13 cellular contexts compared by ENCODE assay signal in the genomic region with DNA sequence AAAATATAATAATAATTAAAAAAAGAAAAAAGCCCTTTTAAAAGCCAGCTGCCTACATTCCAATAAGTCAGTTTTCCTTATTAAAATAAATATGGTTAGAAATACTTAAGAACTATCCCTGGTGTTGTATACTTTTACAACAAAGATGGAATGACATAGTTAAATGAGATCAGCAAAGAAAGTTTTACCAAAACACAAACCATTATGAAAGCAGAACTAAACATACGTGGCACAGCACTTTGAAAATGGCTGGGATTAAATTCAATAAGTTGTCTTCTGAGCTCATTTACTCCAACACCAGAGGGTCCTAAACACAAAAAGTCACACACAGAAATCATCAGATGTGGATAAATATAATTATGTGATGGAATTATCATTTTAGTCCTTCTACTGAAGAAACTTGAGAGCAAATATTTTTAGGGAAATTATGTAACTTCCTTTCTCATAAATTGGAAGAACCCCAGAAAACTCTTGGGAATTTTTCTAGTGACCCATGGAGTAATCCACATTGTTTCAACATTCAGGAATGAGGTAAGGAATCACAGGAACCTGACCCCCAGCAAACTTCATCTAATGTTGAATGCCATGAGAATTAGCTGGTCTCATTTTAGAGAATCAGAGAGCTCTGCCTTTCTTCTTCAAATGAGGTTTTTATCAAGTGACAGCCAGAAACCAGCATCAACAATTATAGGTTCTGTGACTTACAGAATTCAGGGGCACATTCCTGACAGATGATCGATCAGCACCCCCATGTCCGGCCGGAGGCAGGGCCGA. TPM values are rescaled to one million over a fixed set of nuclear protein-coding genes. Genes with fewer than 3 reads are reported as not detected.
A peak's percentile ranks its signal among the peaks of the same experiment; 100 is the strongest.
DNase-seq lines count a peak whose midpoint lies in the region; ATAC-seq, FAIRE-seq and TF ChIP-seq lines count a peak whose summit lies in the region.
"Had no signal": no experiment of that assay in that cellular context is flagged by ENCODE, and none has a peak within 500 bp of the region (broad histone marks: within the 10 kb centered on the region; RNA-seq: fewer than 3 reads in every experiment).

No MANE protein-coding gene starts in this region.

- H3K36me3 ChIP-seq in SJSA1: no peaks in the 10 kb centered on the region
- no peaks in the 10 kb centered on the region for H3K36me3 ChIP-seq in adrenal gland (replicated peaks in 1 of 2)
- H3K36me3 ChIP-seq: upper lobe of left lung had no signal

- H3K4me1 ChIP-seq in SJSA1 (replicated peaks) (peaks cover 30% of the 10 kb centered on the region), adrenal gland (replicated peaks in 1 of 2) (peaks cover 2 to 6% of the 10 kb centered on the region in 2 donors)
- H3K4me1 ChIP-seq: upper lobe of left lung had no signal

- TF ChIP-seq CTCF in adrenal gland (IDR thresholded peaks at IDR 0.05): no peak

- TF ChIP-seq POLR2A in adrenal gland (IDR thresholded peaks at IDR 0.05): no peak
- no peak for TF ChIP-seq POLR2A in GM12892 (IDR thresholded peaks at IDR 0.05; ENCODE audit: low read depth, low read length)

- H3K27ac ChIP-seq in SJSA1 (peak overlapping the region; percentile 69), adrenal gland (peak overlapping the region in 1 of 5 donors; percentile 42)
- H3K27ac ChIP-seq: upper lobe of left lung had no signal

- H3K27me3 ChIP-seq in SJSA1 (replicated peaks) (no peaks in the 10 kb centered on the region), adrenal gland (no peaks in the 10 kb centered on the region)
- H3K27me3 ChIP-seq: upper lobe of left lung had no signal

- intact Hi-C loops in sciatic nerve (cut with DNase I) (no loop called here), adrenal gland (cut with DNase I) (no loop called here)

- DNase-seq in ELR (ENCODE audit: low read depth) (peak; percentile 71), SJSA1 (ENCODE audit: low read depth in 1 of 2, low spot score in 2 of 2) (peak in 1 of 2 experiments; percentile 41), fibroblast of gingiva (ENCODE audit: low read depth) (peak; percentile 75), sciatic nerve (ENCODE audit: low spot score) (no peak), amygdala (lab: John Stamatoyannopoulos, UW) (no peak), adrenal gland (no peak), GM12892 (ENCODE audit: insufficient read length) (no peak)
- DNase-seq: activated CD8-positive, alpha-beta T cell treated with anti-CD3 and anti-CD28 coated beads, Interleukin-2, amount 10 ng/mL, durations not matched to agents 7 days and 5 days; KG1; left colon; NCI-H2029; upper lobe of left lung had no signal

- H3K9me3 ChIP-seq in SJSA1 (replicated peaks) (no peaks in the 10 kb centered on the region), adrenal gland (replicated peaks in 1 of 3) (no peaks in the 10 kb centered on the region)
- H3K9me3 ChIP-seq: upper lobe of left lung had no signal

- 72 to 87% (median 78%) methylated on average over 5 of the region's 5 CpGs for WGBS in adrenal gland, 4 donors

- ATAC-seq in sciatic nerve: peak; percentile 71
- ATAC-seq: activated CD8-positive, alpha-beta T cell treated with anti-CD3 and anti-CD28 coated beads, Interleukin-2, amount 10 ng/mL, durations not matched to agents 7 days and 5 days; left colon had no signal

- FAIRE-seq in GM12892 (lab: Jason Lieb, UNC): no peak

- no peak overlapping the region for H3K4me3 ChIP-seq in SJSA1
- H3K4me3 ChIP-seq in adrenal gland: no peak overlapping the region
- H3K4me3 ChIP-seq: upper lobe of left lung had no signal

RNA-seq across cellular contexts. Expression of a gene that starts 11.5 kb away (rescaled TPM):
- 62.0 and 69.4 TPM in 2 replicates for total RNA-seq in SJSA1 (2014; rRNA removed; shearing (Covaris generic))
- total RNA-seq in sciatic nerve: 21.8 TPM
- total RNA-seq in adrenal gland: 10 to 100 TPM; 27.7 to 39.9 (median 35.6) TPM
- 10 to 100 TPM; 12.3 to 33.6 (median 18.8) TPM for polyA plus RNA-seq in adrenal gland
- polyA plus RNA-seq in GM12892 (2012; ENCODE audit: missing spikeins): 12.8 TPM

RNA-seq across cellular contexts. Expression of a gene that starts 43.6 kb away (rescaled TPM):
- 3.3 and 5.3 TPM in 2 replicates for total RNA-seq in SJSA1 (2014; rRNA removed; shearing (Covaris generic))
- total RNA-seq in sciatic nerve (0.27 TPM), adrenal gland (1 to 10 TPM in 2 of 8 donors, under 1 TPM in 5, not detected in 1; 0.30 to 1.2 (median 0.58) TPM)
- polyA plus RNA-seq in adrenal gland: 1 to 10 TPM in 1 of 3 donors, under 1 TPM in 2; 0.37 to 1.2 (median 0.84) TPM
- not detected for polyA plus RNA-seq in GM12892 (2012; ENCODE audit: missing spikeins)
- total RNA-seq: activated CD8-positive, alpha-beta T cell treated with anti-CD3 and anti-CD28 coated beads, Interleukin-2, amount 10 ng/mL, durations not matched to agents 7 days and 5 days; H4; left colon had no signal

Comparison
In these comparisons a context has a peak if more than half of its experiments do, and no peak if none do; other contexts are left out.
1. DNase-seq: peak in ELR (single experiment) and fibroblast of gingiva (single experiment); none in sciatic nerve (single experiment), amygdala (0 of 56), adrenal gland (0 of 7) and GM12892 (single experiment).